Comparison of ENCODE assay signal across 8 cellular contexts in the genomic region with DNA sequence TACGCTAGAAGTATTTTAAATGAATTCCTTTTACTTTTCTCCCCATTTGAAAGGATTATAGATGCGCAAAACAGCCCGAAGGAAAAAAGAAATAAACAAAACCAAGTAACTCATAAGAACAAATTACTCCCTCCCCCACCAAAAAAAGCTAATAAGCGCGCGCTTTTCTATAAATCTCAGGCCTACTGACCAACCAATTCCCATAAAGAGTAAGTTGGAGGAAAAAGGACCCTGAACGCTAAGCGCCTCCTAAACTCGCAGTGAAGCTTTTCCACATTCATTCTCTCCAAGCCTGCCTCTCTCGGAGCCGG. TPM values are rescaled to one million over a fixed set of nuclear protein-coding genes. Genes with fewer than 3 reads are reported as not detected.
DNase-seq lines count a peak whose midpoint lies in the region; ATAC-seq and TF ChIP-seq lines count a peak whose summit lies in the region.

No MANE protein-coding gene starts in this region.

- no peak for DNase-seq in activated T-cell treated with anti-CD3 and anti-CD28 coated beads, Interleukin-2, amount 50 U/mL, for 72 hours
- DNase-seq in activated T-cell treated with anti-CD3 and anti-CD28 coated beads, Interleukin-2, amount 50 U/mL, for 48 hours, result no peak
- no peak for DNase-seq in activated naive CD8-positive, alpha-beta T cell treated with anti-CD3 and anti-CD28 coated beads, Interleukin-2, amount 50 U/mL, for 24 hours
- DNase-seq in left lung (no peak), tibial artery (no peak), GM19238 (ENCODE audit: insufficient read length, low spot score) (no peak)
- no peak for DNase-seq in stimulated activated CD4-positive, alpha-beta T cell treated with anti-CD3 and anti-CD28 coated beads, Interleukin-4, amount 100 ng/mL, for 24 hours

- TF ChIP-seq CTCF in left lung (IDR thresholded peaks at IDR 0.05), result no peak
- TF ChIP-seq CTCF in tibial artery (IDR thresholded peaks at IDR 0.05), result no peak

- H3K27ac ChIP-seq in left lung (peak overlapping the region; percentile 72 to 93), tibial artery (peak overlapping the region; percentile 78 to 82)

- peaks cover 15% of the 10 kb centered on the region for H3K27me3 Mint-ChIP-seq in activated T-cell treated with anti-CD3 and anti-CD28 coated beads, Interleukin-2, amount 50 U/mL, for 72 hours (ENCODE audit: low read depth)
- H3K27me3 Mint-ChIP-seq in activated naive CD8-positive, alpha-beta T cell treated with anti-CD3 and anti-CD28 coated beads, Interleukin-2, amount 50 U/mL, for 24 hours, result peaks cover 14% of the 10 kb centered on the region

- peaks cover 4 to 10% of the 10 kb centered on the region in 2 donors for H3K36me3 Mint-ChIP-seq in activated T-cell treated with anti-CD3 and anti-CD28 coated beads, Interleukin-2, amount 50 U/mL, for 72 hours (ENCODE audit: insufficient read depth in 2 of 2)
- H3K36me3 Mint-ChIP-seq in activated naive CD8-positive, alpha-beta T cell treated with anti-CD3 and anti-CD28 coated beads, Interleukin-2, amount 50 U/mL, for 24 hours (ENCODE audit: low read depth), result peaks cover 6% of the 10 kb centered on the region

- no peaks in the 10 kb centered on the region for H3K36me3 ChIP-seq in left lung
- H3K36me3 ChIP-seq in tibial artery, result no peaks in the 10 kb centered on the region

- peaks cover 57% of the 10 kb centered on the region for H3K4me1 Mint-ChIP-seq in activated T-cell treated with anti-CD3 and anti-CD28 coated beads, Interleukin-2, amount 50 U/mL, for 72 hours (ENCODE audit: low read depth)
- peaks cover 50% of the 10 kb centered on the region for H3K4me1 Mint-ChIP-seq in activated naive CD8-positive, alpha-beta T cell treated with anti-CD3 and anti-CD28 coated beads, Interleukin-2, amount 50 U/mL, for 24 hours

- H3K27me3 ChIP-seq in left lung, result no peaks in the 10 kb centered on the region
- H3K27me3 ChIP-seq in tibial artery, result no peaks in the 10 kb centered on the region

- peak overlapping the region; percentile 89 for H3K27ac Mint-ChIP-seq in activated T-cell treated with anti-CD3 and anti-CD28 coated beads, Interleukin-2, amount 50 U/mL, for 72 hours
- H3K27ac Mint-ChIP-seq in activated naive CD8-positive, alpha-beta T cell treated with anti-CD3 and anti-CD28 coated beads, Interleukin-2, amount 50 U/mL, for 24 hours, result peak overlapping the region; percentile 93

- H3K9me3 Mint-ChIP-seq in activated T-cell treated with anti-CD3 and anti-CD28 coated beads, Interleukin-2, amount 50 U/mL, for 72 hours, result peaks cover 3 to 4% of the 10 kb centered on the region in 2 donors
- peaks cover 4% of the 10 kb centered on the region for H3K9me3 Mint-ChIP-seq in activated naive CD8-positive, alpha-beta T cell treated with anti-CD3 and anti-CD28 coated beads, Interleukin-2, amount 50 U/mL, for 24 hours

- H3K4me3 Mint-ChIP-seq in activated T-cell treated with anti-CD3 and anti-CD28 coated beads, Interleukin-2, amount 50 U/mL, for 72 hours, result peak overlapping the region; percentile 96
- peak overlapping the region; percentile 91 for H3K4me3 Mint-ChIP-seq in activated naive CD8-positive, alpha-beta T cell treated with anti-CD3 and anti-CD28 coated beads, Interleukin-2, amount 50 U/mL, for 24 hours

- H3K4me1 ChIP-seq in left lung, result peaks cover 0 to 20% of the 10 kb centered on the region in 2 donors
- peaks cover 0 to 21% (median 0%) of the 10 kb centered on the region in 4 donors for H3K4me1 ChIP-seq in tibial artery

- intact Hi-C loops in left lung (cut with DNase I), result no loop called here
- intact Hi-C loops in tibial artery (cut with DNase I; ENCODE audit: low total_unique reads), result no loop called here

- H3K4me3 ChIP-seq in left lung (peak overlapping the region; percentile 58 to 64), tibial artery (peak overlapping the region; percentile 87 to 90)

- ATAC-seq in activated T-cell treated with anti-CD3 and anti-CD28 coated beads, Interleukin-2, amount 50 U/mL, for 72 hours (replicated peaks in 1 of 2), result no peak
- no peak for ATAC-seq in activated naive CD8-positive, alpha-beta T cell treated with anti-CD3 and anti-CD28 coated beads, Interleukin-2, amount 50 U/mL, for 24 hours
- no peak for ATAC-seq in left lung
- ATAC-seq in HG02973 (IDR thresholded peaks at IDR 0.05; ENCODE audit: unreplicated experiment), result no peak

- no peaks in the 10 kb centered on the region for H3K9me3 ChIP-seq in left lung
- no peaks in the 10 kb centered on the region for H3K9me3 ChIP-seq in tibial artery

RNA-seq across cellular contexts. Expression of gene MBIP, which starts 0.6 kb away (rescaled TPM):
- 10 to 100 TPM; 35.2 to 36.3 TPM for total RNA-seq in activated T-cell treated with anti-CD3 and anti-CD28 coated beads, Interleukin-2, amount 50 U/mL, for 72 hours
- 100 to 1,000 TPM in 1 of 2 donors, 10 to 100 TPM in 1; 85.1 to 140 TPM for total RNA-seq in left lung
